23 cellular contexts compared by ENCODE assay signal in genomic region chr18:10850828-10851227, GRCh38.
"Had no signal": no experiment of that assay in that cellular context is flagged by ENCODE, and none has a peak within 500 bp of the region (broad histone marks: within the 10 kb centered on the region; RNA-seq: fewer than 3 reads in every experiment).

No MANE protein-coding gene starts in this region.

- H3K4me1 ChIP-seq: heart left ventricle, psoas muscle, testis had no signal

- ATAC-seq: activated naive CD4-positive, alpha-beta T cell treated with anti-CD3 and anti-CD28 coated beads, Interleukin-2, amount 50 U/mL, for 72 hours; activated T-cell treated with anti-CD3 and anti-CD28 coated beads, Interleukin-2, amount 50 U/mL, for 72 hours; gastroesophageal sphincter; heart left ventricle; natural killer cell; psoas muscle; stimulated activated effector memory CD8-positive, alpha-beta T cell treated with anti-CD3 and anti-CD28 coated beads, Interleukin-12 subunit alpha, Interleukin-12 subunit beta, amount 100 ng/mL, for 72 hours had no signal

- H3K9me3 ChIP-seq: gastroesophageal sphincter, heart left ventricle, ovary, psoas muscle, stomach, testis, upper lobe of left lung had no signal

- H3K36me3 ChIP-seq: gastroesophageal sphincter, heart left ventricle, ovary, stomach, upper lobe of left lung, WERI-Rb-1 had no signal

- H3K27me3 ChIP-seq: gastroesophageal sphincter, ovary, testis, upper lobe of left lung had no signal

- DNase-seq: activated CD4-positive, alpha-beta T cell treated with anti-CD3 and anti-CD28 coated beads, Interleukin-2, amount 50 U/mL, for 4 hours; activated effector memory CD4-positive, alpha-beta T cell treated with anti-CD3 and anti-CD28 coated beads, Interleukin-2, amount 50 U/mL, for 16 hours; activated T-cell treated with anti-CD3 and anti-CD28 coated beads, Interleukin-2, amount 50 U/mL, for 72 hours; amniotic stem cell; dorsolateral prefrontal cortex; heart left ventricle; natural killer cell; ovary; psoas muscle; right cardiac atrium; stimulated activated CD4-positive, alpha-beta T cell treated with anti-CD3 and anti-CD28 coated beads, Interleukin-15, amount 100 ng/mL, for 24 hours; stimulated activated CD4-positive, alpha-beta T cell treated with anti-CD3 and anti-CD28 coated beads, Interleukin-4, amount 100 ng/mL, for 24 hours; stomach; T-helper 1 cell; T-helper 9 cell; testis; upper lobe of left lung; WERI-Rb-1 had no signal

- FAIRE-seq: colon had no signal

- H3K27ac ChIP-seq: epithelial cell of prostate, gastroesophageal sphincter, heart left ventricle, ovary, psoas muscle, stomach, testis, upper lobe of left lung, WERI-Rb-1 had no signal

- H3K4me3 ChIP-seq: dorsolateral prefrontal cortex, gastroesophageal sphincter, heart left ventricle, ovary, psoas muscle, stomach, testis, upper lobe of left lung had no signal
